1 cellular context compared by ENCODE assay signal in the genomic region with DNA sequence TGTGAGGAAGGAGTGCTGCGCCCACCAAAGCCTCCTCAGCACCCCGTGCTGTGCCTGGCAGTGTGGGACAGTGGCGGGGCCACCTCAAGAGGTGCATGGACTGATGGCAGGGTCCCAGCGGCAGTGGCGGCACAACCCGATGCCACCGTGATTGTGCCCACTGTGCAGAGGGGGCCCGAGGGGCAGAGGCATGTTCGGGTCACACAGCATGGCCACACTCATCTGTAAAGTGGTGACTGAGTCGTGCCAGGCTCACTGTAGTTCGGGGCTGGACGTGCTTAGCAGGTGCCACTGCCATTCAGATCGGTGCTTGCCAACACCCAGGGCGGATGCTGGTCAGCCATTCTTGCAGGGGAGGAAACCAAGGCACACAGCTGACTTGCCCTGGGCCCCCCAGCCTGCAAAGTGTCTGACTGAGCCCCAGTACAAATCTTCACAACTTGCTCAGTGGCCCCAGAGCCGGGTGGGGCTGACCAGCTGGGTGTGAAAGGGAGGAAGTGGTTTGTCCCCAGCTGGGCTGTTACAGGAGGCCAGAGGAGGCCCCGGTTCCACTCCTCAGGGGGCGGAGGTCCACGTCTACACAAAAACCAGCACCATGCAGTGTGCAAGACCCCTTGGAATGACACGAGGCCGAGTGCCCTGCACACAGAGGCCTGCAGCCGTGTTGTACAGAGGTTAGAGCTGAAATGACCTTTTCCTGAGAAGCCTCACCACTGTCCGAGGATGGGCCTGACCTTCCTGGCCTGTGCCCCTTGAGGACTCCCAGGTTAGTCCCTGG.
TF ChIP-seq lines count a peak whose summit lies in the region.

No MANE protein-coding gene starts in this region.

TF ChIP-seq in H1, 55 proteins besides CTCF, POLR2A, EP300 and RAD21 (continued from another document):
- TF ChIP-seq, protein P1, sequence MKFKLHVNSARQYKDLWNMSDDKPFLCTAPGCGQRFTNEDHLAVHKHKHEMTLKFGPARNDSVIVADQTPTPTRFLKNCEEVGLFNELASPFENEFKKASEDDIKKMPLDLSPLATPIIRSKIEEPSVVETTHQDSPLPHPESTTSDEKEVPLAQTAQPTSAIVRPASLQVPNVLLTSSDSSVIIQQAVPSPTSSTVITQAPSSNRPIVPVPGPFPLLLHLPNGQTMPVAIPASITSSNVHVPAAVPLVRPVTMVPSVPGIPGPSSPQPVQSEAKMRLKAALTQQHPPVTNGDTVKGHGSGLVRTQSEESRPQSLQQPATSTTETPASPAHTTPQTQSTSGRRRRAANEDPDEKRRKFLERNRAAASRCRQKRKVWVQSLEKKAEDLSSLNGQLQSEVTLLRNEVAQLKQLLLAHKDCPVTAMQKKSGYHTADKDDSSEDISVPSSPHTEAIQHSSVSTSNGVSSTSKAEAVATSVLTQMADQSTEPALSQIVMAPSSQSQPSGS (IDR thresholded peaks at IDR 0.05; ENCODE audit: low read length), result no peak
- TF ChIP-seq SIX5 (IDR thresholded peaks at IDR 0.05; ENCODE audit: low read depth, low read length) (no peak), SP1 (IDR thresholded peaks at IDR 0.05; ENCODE audit: low read depth, low read length) (no peak), TAF7 (optimal IDR thresholded peaks at IDR 0.05; ENCODE audit: borderline replicate concordance, low read depth, low read length) (no peak)
